Comparison of ENCODE assay signal across 8 cellular contexts in the genomic region with DNA sequence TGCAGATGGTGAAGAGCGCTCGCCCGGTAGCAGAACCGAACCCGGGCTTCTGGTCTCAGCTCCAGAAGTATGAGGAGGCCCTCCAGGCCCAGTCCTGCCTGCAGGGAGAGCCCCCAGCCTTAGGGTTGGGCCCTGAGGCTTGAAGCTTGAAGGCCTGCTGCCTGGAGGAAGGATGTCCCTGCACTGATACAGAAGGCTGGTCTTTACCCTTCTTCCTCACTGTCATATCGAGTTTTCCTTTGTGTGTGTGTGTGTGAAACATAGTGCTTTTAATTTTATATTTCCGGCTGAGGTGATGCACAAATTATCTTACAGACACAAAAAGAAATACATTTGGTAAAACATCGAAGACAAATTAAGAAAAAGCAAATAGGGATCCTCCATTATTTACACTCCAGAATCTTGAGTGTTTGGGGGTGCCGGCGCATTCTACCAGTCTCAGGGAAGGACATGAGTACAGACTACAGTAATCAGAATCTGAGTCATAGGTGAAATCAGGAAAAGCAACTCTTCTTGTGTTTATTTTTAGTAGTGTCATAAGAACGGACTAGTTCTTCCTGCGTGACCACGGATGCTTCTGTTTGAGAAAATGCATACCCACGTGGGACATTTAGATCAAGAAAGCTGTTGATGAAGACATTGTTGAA. TPM values are rescaled to one million over a fixed set of nuclear protein-coding genes. Genes with fewer than 3 reads are reported as not detected.
DNase-seq lines count a peak whose midpoint lies in the region; ATAC-seq, FAIRE-seq and TF ChIP-seq lines count a peak whose summit lies in the region.

No MANE protein-coding gene starts in this region.

- no peaks in the 10 kb centered on the region for H3K9me1 ChIP-seq in endothelial cell of umbilical vein (replicated peaks; ENCODE audit: control insufficient read depth, extremely low read depth, insufficient read depth, low read length)

- intact Hi-C loops in endothelial cell of umbilical vein (cut with micrococcal nuclease): loop anchor here (2.0 to 10.0 kb wide), 5 partner anchors 47 to 756 kb away; partner anchors contain the start of genes HDLBP, SEPTIN2 and SNED1

- TF ChIP-seq POLR2A in endothelial cell of umbilical vein (IDR thresholded peaks at IDR 0.05; ENCODE audit: low read depth, low read length): peak; percentile 69

- H3K4me1 Mint-ChIP-seq in natural killer cell treated with Interleukin-12 subunit alpha and Interleukin-12 subunit beta and Interleukin-15 and Interleukin-18, amount 100 ng/mL, for 72 hours (ENCODE audit: low read depth in 2 of 2): peaks cover 55 to 77% of the 10 kb centered on the region in 2 donors

- peak overlapping the region; percentile 33 to 66 (median 39) for H3K4me3 ChIP-seq in endothelial cell of umbilical vein (replicated peaks in 1 of 3; ENCODE audit: insufficient read depth in 1 of 3, low read depth in 1 of 3, low read length in 3 of 3)

- DNase-seq in GM03348 (ENCODE audit: low spot score) (peak; percentile 19), SK-MEL-5 (ENCODE audit: low read depth, low spot score) (peak; percentile 59), endothelial cell of umbilical vein (ENCODE audit: low read depth, low spot score) (peak; percentile 40), DMS 273 (lab: John Stamatoyannopoulos, UW; ENCODE audit: unreplicated experiment) (no peak)
- DNase-seq in natural killer cell treated with Interleukin-12 subunit alpha and Interleukin-12 subunit beta and Interleukin-15 and Interleukin-18, amount 100 ng/mL, for 72 hours (ENCODE audit: low spot score): no peak

- BruUV-seq in endothelial cell of umbilical vein (replicated peaks; lab: Mats Ljungman, UMichigan): TSS peak; percentile 70

- ATAC-seq in HG02678 (IDR thresholded peaks at IDR 0.05; ENCODE audit: unreplicated experiment): peak; percentile 0
- ATAC-seq in natural killer cell treated with Interleukin-12 subunit alpha and Interleukin-12 subunit beta and Interleukin-15 and Interleukin-18, amount 100 ng/mL, for 72 hours: no peak
- ATAC-seq in HG03457 (IDR thresholded peaks at IDR 0.05; ENCODE audit: unreplicated experiment): no peak
- no peak for ATAC-seq in HG03025 (IDR thresholded peaks at IDR 0.05; ENCODE audit: low FRiP score, unreplicated experiment)

- no peaks in the 10 kb centered on the region for H3K27me3 Mint-ChIP-seq in natural killer cell treated with Interleukin-12 subunit alpha and Interleukin-12 subunit beta and Interleukin-15 and Interleukin-18, amount 100 ng/mL, for 72 hours

- no peak for TF ChIP-seq CTCF in endothelial cell of umbilical vein (IDR thresholded peaks at IDR 0.05; ENCODE audit: extremely low read depth in 1 of 2, insufficient read depth in 1 of 2, low read depth in 1 of 2, low read length in 2 of 2)

- no peaks in the 10 kb centered on the region for H4K20me1 ChIP-seq in endothelial cell of umbilical vein (replicated peaks; ENCODE audit: control insufficient read depth, extremely low read depth, insufficient read depth, low read length)

- H3K9me3 Mint-ChIP-seq in natural killer cell treated with Interleukin-12 subunit alpha and Interleukin-12 subunit beta and Interleukin-15 and Interleukin-18, amount 100 ng/mL, for 72 hours: no peaks in the 10 kb centered on the region

- H2AFZ ChIP-seq in endothelial cell of umbilical vein (ENCODE audit: low read depth, low read length): no peak overlapping the region

- dilution Hi-C loops in endothelial cell of umbilical vein (cut with MboI; ENCODE audit: extremely low pct_ligation_motif_present, low sequenced_read_pairs): no loop called here

- H3K27me3 ChIP-seq in endothelial cell of umbilical vein (ENCODE audit: control insufficient read depth in 2 of 2, insufficient read depth in 2 of 2, low read length in 2 of 2): no peaks in the 10 kb centered on the region

- H3K9me3 ChIP-seq in endothelial cell of umbilical vein (replicated peaks; ENCODE audit: control insufficient read depth, insufficient read depth, low read length): no peaks in the 10 kb centered on the region

- no peaks in the 10 kb centered on the region for H3K36me3 ChIP-seq in endothelial cell of umbilical vein (ENCODE audit: control insufficient read depth in 2 of 2, extremely low read depth in 1 of 2, insufficient read depth in 2 of 2, low read length in 2 of 2)

- CTCF ChIA-PET in endothelial cell of umbilical vein (lab: Charles Lee): interaction anchor here (1.2 to 1.8 kb wide), 4 partner anchors 25 to 279 kb away, joined by 4 to 10 read pairs (median 6); partner anchors contain the start of gene CAPN10

- POLR2A ChIA-PET in endothelial cell of umbilical vein (lab: Charles Lee): interaction anchor here (0.8 to 1.2 kb wide), 2 partner anchors 25 to 47 kb away, joined by 4 to 13 read pairs; partner anchors contain the start of gene CAPN10

- peak overlapping the region; percentile 92 for H3K4me3 Mint-ChIP-seq in natural killer cell treated with Interleukin-12 subunit alpha and Interleukin-12 subunit beta and Interleukin-15 and Interleukin-18, amount 100 ng/mL, for 72 hours

- no peak for FAIRE-seq in endothelial cell of umbilical vein (lab: Jason Lieb, UNC)

- in situ Hi-C loops in SK-MEL-5 (cut with HindIII; ENCODE audit: low pct_unique_long_range_greater_than_20kb, low sequenced_read_pairs): no loop called here

- H3K36me3 Mint-ChIP-seq in natural killer cell treated with Interleukin-12 subunit alpha and Interleukin-12 subunit beta and Interleukin-15 and Interleukin-18, amount 100 ng/mL, for 72 hours: no peaks in the 10 kb centered on the region

- H3K79me2 ChIP-seq in endothelial cell of umbilical vein (ENCODE audit: control insufficient read depth, insufficient read depth, low read length): peaks cover 11% of the 10 kb centered on the region

- peak overlapping the region; percentile 77 for H3K27ac ChIP-seq in endothelial cell of umbilical vein (ENCODE audit: insufficient read depth, low read depth, low read length)

- peak overlapping the region; percentile 83 for H3K4me2 ChIP-seq in endothelial cell of umbilical vein (ENCODE audit: insufficient read depth, low read length)

- peaks cover 46% of the 10 kb centered on the region for H3K4me1 ChIP-seq in endothelial cell of umbilical vein (ENCODE audit: control insufficient read depth, extremely low read depth, insufficient read depth, low read length)

- H3K9ac ChIP-seq in endothelial cell of umbilical vein (replicated peaks; ENCODE audit: extremely low read depth, insufficient read depth, low read length): peak overlapping the region; percentile 76

- peak overlapping the region; percentile 99 for H3K27ac Mint-ChIP-seq in natural killer cell treated with Interleukin-12 subunit alpha and Interleukin-12 subunit beta and Interleukin-15 and Interleukin-18, amount 100 ng/mL, for 72 hours

RNA-seq across cellular contexts. Expression of gene DUSP28, which starts 1.3 kb away (rescaled TPM):
- 3.6 and 8.0 TPM in 2 replicates for total RNA-seq in SK-MEL-5 (2014; rRNA removed; shearing (Covaris generic))
- polyA plus RNA-seq in SK-MEL-5 (2015; cell fraction: cytosol; rRNA removed): 5.9 and 10.6 TPM in 2 replicates
- polyA plus RNA-seq in SK-MEL-5 (2015; cell fraction: nucleus; rRNA removed): 11.1 and 11.6 TPM in 2 replicates
- 2.1 and 2.2 TPM in 2 replicates for total RNA-seq in endothelial cell of umbilical vein
- polyA plus RNA-seq in endothelial cell of umbilical vein: 4.3 and 5.7 TPM in 2 replicates
- 2.2 and 3.2 TPM in 2 replicates for polyA plus RNA-seq in endothelial cell of umbilical vein (2011; cell fraction: cytosol; rRNA removed)
- 3.0 and 3.8 TPM in 2 replicates for polyA plus RNA-seq in endothelial cell of umbilical vein (2011; cell fraction: nucleus; rRNA removed)
- 3.0 and 3.8 TPM in 2 replicates for polyA plus RNA-seq in endothelial cell of umbilical vein (2012)
- polyA minus RNA-seq in endothelial cell of umbilical vein: 1.4 and 4.7 TPM in 2 replicates
- polyA minus RNA-seq in endothelial cell of umbilical vein (2011; cell fraction: cytosol; rRNA and poly(A)+ RNA removed): 0.51 TPM
- polyA minus RNA-seq in endothelial cell of umbilical vein (2011; cell fraction: nucleus; rRNA and poly(A)+ RNA removed): 3.1 and 4.6 TPM in 2 replicates
- total RNA-seq in natural killer cell treated with Interleukin-12 subunit alpha and Interleukin-12 subunit beta and Interleukin-15 and Interleukin-18, amount 100 ng/mL, for 72 hours: 1 to 10 TPM; 6.1 to 6.3 TPM

RNA-seq across cellular contexts. Expression of gene ANKMY1, which starts 3.7 kb away (rescaled TPM):
- total RNA-seq in SK-MEL-5 (2014; rRNA removed; shearing (Covaris generic)): 5.2 and 9.7 TPM in 2 replicates
- polyA plus RNA-seq in SK-MEL-5 (2015; cell fraction: cytosol; rRNA removed): 8.4 and 18.3 TPM in 2 replicates
- 41.2 and 51.2 TPM in 2 replicates for polyA plus RNA-seq in SK-MEL-5 (2015; cell fraction: nucleus; rRNA removed)
- total RNA-seq in endothelial cell of umbilical vein: 12.2 and 16.0 TPM in 2 replicates
- polyA plus RNA-seq in endothelial cell of umbilical vein: 7.7 and 9.0 TPM in 2 replicates
- polyA plus RNA-seq in endothelial cell of umbilical vein (2011; cell fraction: cytosol; rRNA removed): 3.4 and 5.0 TPM in 2 replicates
- 19.7 and 27.1 TPM in 2 replicates for polyA plus RNA-seq in endothelial cell of umbilical vein (2011; cell fraction: nucleus; rRNA removed)
- polyA plus RNA-seq in endothelial cell of umbilical vein (2012): 7.6 and 8.0 TPM in 2 replicates
- polyA minus RNA-seq in endothelial cell of umbilical vein: 10.6 and 13.9 TPM in 2 replicates
- polyA minus RNA-seq in endothelial cell of umbilical vein (2011; cell fraction: cytosol; rRNA and poly(A)+ RNA removed): 9.9 TPM
- polyA minus RNA-seq in endothelial cell of umbilical vein (2011; cell fraction: nucleus; rRNA and poly(A)+ RNA removed): 25.4 and 27.0 TPM in 2 replicates
- total RNA-seq in natural killer cell treated with Interleukin-12 subunit alpha and Interleukin-12 subunit beta and Interleukin-15 and Interleukin-18, amount 100 ng/mL, for 72 hours: 10 to 100 TPM; 13.0 to 40.9 TPM

RNA-seq across cellular contexts. Expression of gene RNPEPL1, which starts 6.8 kb away (rescaled TPM):
- 19.0 and 19.7 TPM in 2 replicates for total RNA-seq in SK-MEL-5 (2014; rRNA removed; shearing (Covaris generic))
- 91.1 and 102 TPM in 2 replicates for polyA plus RNA-seq in SK-MEL-5 (2015; cell fraction: cytosol; rRNA removed)
- 91.6 and 113 TPM in 2 replicates for polyA plus RNA-seq in SK-MEL-5 (2015; cell fraction: nucleus; rRNA removed)
- 62.1 and 67.1 TPM in 2 replicates for total RNA-seq in endothelial cell of umbilical vein
- polyA plus RNA-seq in endothelial cell of umbilical vein: 35.8 and 47.3 TPM in 2 replicates
- polyA plus RNA-seq in endothelial cell of umbilical vein (2011; cell fraction: cytosol; rRNA removed): 27.5 and 41.8 TPM in 2 replicates
- polyA plus RNA-seq in endothelial cell of umbilical vein (2011; cell fraction: nucleus; rRNA removed): 45.9 and 55.5 TPM in 2 replicates
- polyA plus RNA-seq in endothelial cell of umbilical vein (2012): 42.5 and 75.3 TPM in 2 replicates
- 17.3 and 23.2 TPM in 2 replicates for polyA minus RNA-seq in endothelial cell of umbilical vein
- polyA minus RNA-seq in endothelial cell of umbilical vein (2011; cell fraction: cytosol; rRNA and poly(A)+ RNA removed): 28.5 TPM
- polyA minus RNA-seq in endothelial cell of umbilical vein (2011; cell fraction: nucleus; rRNA and poly(A)+ RNA removed): 14.5 and 21.9 TPM in 2 replicates
- total RNA-seq in natural killer cell treated with Interleukin-12 subunit alpha and Interleukin-12 subunit beta and Interleukin-15 and Interleukin-18, amount 100 ng/mL, for 72 hours: 10 to 100 TPM; 60.9 to 67.6 TPM

RNA-seq across cellular contexts. Expression of gene CAPN10, which starts 25.1 kb away (rescaled TPM):
- 15.5 and 20.7 TPM in 2 replicates for total RNA-seq in SK-MEL-5 (2014; rRNA removed; shearing (Covaris generic))
- 24.5 and 25.4 TPM in 2 replicates for polyA plus RNA-seq in SK-MEL-5 (2015; cell fraction: cytosol; rRNA removed)
- polyA plus RNA-seq in SK-MEL-5 (2015; cell fraction: nucleus; rRNA removed): 92.4 and 115 TPM in 2 replicates
- 37.9 and 39.9 TPM in 2 replicates for total RNA-seq in endothelial cell of umbilical vein
- polyA plus RNA-seq in endothelial cell of umbilical vein: 25.2 and 36.7 TPM in 2 replicates
- 13.1 and 20.9 TPM in 2 replicates for polyA plus RNA-seq in endothelial cell of umbilical vein (2011; cell fraction: cytosol; rRNA removed)
- 116 and 147 TPM in 2 replicates for polyA plus RNA-seq in endothelial cell of umbilical vein (2011; cell fraction: nucleus; rRNA removed)
- 20.9 and 28.5 TPM in 2 replicates for polyA plus RNA-seq in endothelial cell of umbilical vein (2012)
- 11.4 and 20.2 TPM in 2 replicates for polyA minus RNA-seq in endothelial cell of umbilical vein
- 6.3 TPM for polyA minus RNA-seq in endothelial cell of umbilical vein (2011; cell fraction: cytosol; rRNA and poly(A)+ RNA removed)
- 21.9 and 32.9 TPM in 2 replicates for polyA minus RNA-seq in endothelial cell of umbilical vein (2011; cell fraction: nucleus; rRNA and poly(A)+ RNA removed)
- total RNA-seq in natural killer cell treated with Interleukin-12 subunit alpha and Interleukin-12 subunit beta and Interleukin-15 and Interleukin-18, amount 100 ng/mL, for 72 hours: 10 to 100 TPM; 50.4 to 73.9 TPM

Comparison
In these comparisons a context has a peak if more than half of its experiments do, and no peak if none do; other contexts are left out.
1. DNase-seq: peak in GM03348 (single experiment), SK-MEL-5 (single experiment) and endothelial cell of umbilical vein (single experiment); none in natural killer cell treated with Interleukin-12 subunit alpha and Interleukin-12 subunit beta and Interleukin-15 and Interleukin-18, amount 100 ng/mL, for 72 hours (single experiment) and DMS 273 (single experiment).